8 cellular contexts compared by ENCODE assay signal in the genomic region with DNA sequence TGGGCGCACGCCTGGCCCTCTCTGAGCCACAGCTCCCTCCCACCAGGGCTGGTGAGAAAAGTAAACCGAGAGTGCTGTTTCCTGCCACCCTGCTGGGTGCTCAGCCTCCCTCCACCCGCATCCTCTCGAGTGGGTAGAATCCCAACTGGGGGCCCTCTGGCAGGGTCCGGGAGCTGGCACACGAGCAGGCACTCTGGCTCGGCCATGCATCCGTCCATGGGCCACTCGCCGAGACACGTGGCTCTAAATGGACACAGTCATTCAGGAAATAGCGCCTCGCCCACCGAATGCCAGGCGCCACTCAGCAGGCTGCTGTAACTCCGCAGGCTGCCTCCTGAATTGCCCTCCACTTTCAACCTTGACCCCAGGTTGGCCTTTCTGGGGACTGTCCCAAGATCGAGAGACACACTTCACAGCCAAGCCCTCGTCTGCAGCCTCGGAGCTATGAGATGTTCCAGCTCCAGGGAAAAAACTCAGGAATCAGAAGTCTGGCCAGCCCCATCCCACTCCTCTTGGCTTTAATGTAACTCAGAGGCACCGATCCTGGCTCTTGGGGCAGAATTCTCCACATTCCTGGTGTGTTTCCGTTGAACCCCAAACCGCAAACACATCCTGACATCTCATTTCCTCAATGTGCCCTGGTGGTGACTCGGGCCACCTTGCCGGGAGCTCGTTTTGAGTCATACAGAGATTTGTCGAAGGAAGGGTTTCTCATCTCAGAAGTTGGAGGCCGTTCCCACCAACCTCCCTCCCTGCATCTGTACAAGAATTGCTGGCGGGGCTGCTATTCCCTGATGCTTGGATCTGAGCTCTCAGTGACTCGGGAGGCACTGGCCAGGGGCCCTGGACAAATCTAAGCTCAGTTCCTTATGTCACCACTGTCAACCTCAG. TPM values are rescaled to one million over a fixed set of nuclear protein-coding genes. Genes with fewer than 3 reads are reported as not detected.
DNase-seq lines count a peak whose midpoint lies in the region; ATAC-seq lines count a peak whose summit lies in the region.

No MANE protein-coding gene starts in this region.

- peaks cover 70% of the 10 kb centered on the region for H3K4me1 Mint-ChIP-seq in central memory CD8-positive, alpha-beta T cell
- peaks cover 45 to 73% (median 63%) of the 10 kb centered on the region in 3 donors for H3K4me1 Mint-ChIP-seq in naive B cell

- peak; percentile 35 to 62 for DNase-seq in NOMO-1 (lab: John Stamatoyannopoulos, UW; ENCODE audit: unreplicated experiment in 2 of 2)
- no peak for DNase-seq in NOMO-1 treated with dmso at 0.1 percent for 144 hours (lab: John Stamatoyannopoulos, UW; ENCODE audit: unreplicated experiment)
- DNase-seq in T-helper 22 cell (ENCODE audit: low read depth): peak; percentile 32
- peak in 1 of 2 donors; percentile 30 for DNase-seq in central memory CD8-positive, alpha-beta T cell (ENCODE audit: low spot score in 2 of 2)
- DNase-seq in naive B cell: peak; percentile 27
- no peak for DNase-seq in SHP77 treated with DMSO at 0.1 percent for 48 hours (lab: John Stamatoyannopoulos, UW)

- peak overlapping the region; percentile 83 for H3K27ac Mint-ChIP-seq in central memory CD8-positive, alpha-beta T cell (ENCODE audit: low read depth)
- H3K27ac Mint-ChIP-seq in naive B cell: peak overlapping the region; percentile 81 to 95 (median 90)

- peak; percentile 49 for ATAC-seq in central memory CD8-positive, alpha-beta T cell (replicated peaks; ENCODE audit: extremely low read depth, poor library complexity, severe bottlenecking)
- ATAC-seq in naive B cell (ENCODE audit: low read depth in 2 of 2): no peak
- no peak for ATAC-seq in HG02759 (IDR thresholded peaks at IDR 0.05; ENCODE audit: unreplicated experiment)
- no peak for ATAC-seq in GM19324 (IDR thresholded peaks at IDR 0.05; ENCODE audit: low FRiP score, unreplicated experiment)

- no peaks in the 10 kb centered on the region for H3K9me3 Mint-ChIP-seq in central memory CD8-positive, alpha-beta T cell
- no peaks in the 10 kb centered on the region for H3K9me3 Mint-ChIP-seq in naive B cell

- peak overlapping the region; percentile 85 for H3K4me3 Mint-ChIP-seq in central memory CD8-positive, alpha-beta T cell
- H3K4me3 Mint-ChIP-seq in naive B cell: peak overlapping the region; percentile 64 to 91 (median 84)

- no peaks in the 10 kb centered on the region for H3K27me3 Mint-ChIP-seq in central memory CD8-positive, alpha-beta T cell
- H3K27me3 Mint-ChIP-seq in naive B cell: no peaks in the 10 kb centered on the region

- peaks cover 15% of the 10 kb centered on the region for H3K36me3 Mint-ChIP-seq in central memory CD8-positive, alpha-beta T cell (ENCODE audit: insufficient read depth)
- no peaks in the 10 kb centered on the region for H3K36me3 Mint-ChIP-seq in naive B cell

RNA-seq across cellular contexts. Expression of gene KLF2, which starts 14.1 kb away (rescaled TPM):
- 100 to 1,000 TPM; 145 to 413 (median 248) TPM for polyA plus RNA-seq in naive B cell (ENCODE audit: low read depth in 6 of 6)

Comparison
In these comparisons a context has a peak if more than half of its experiments do, and no peak if none do; other contexts are left out.
1. DNase-seq: peak in NOMO-1 (2 of 2), T-helper 22 cell (single experiment) and naive B cell (single experiment); none in NOMO-1 treated with dmso at 0.1 percent for 144 hours (single experiment) and SHP77 treated with DMSO at 0.1 percent for 48 hours (single experiment).